Comparison of ENCODE assay signal across 1 cellular context in genomic region chr18:69883781-69884180, GRCh38.
TF ChIP-seq lines count a peak whose summit lies in the region.

No MANE protein-coding gene starts in this region.

TF ChIP-seq in IMR-90, 13 proteins besides CTCF, POLR2A, EP300 and RAD21 (continued from another document):
- TF ChIP-seq USF2 (IDR thresholded peaks at IDR 0.05; ENCODE audit: low read depth, low read length) (no peak), SMC3 (IDR thresholded peaks at IDR 0.05; ENCODE audit: low read depth, low read length) (no peak), MXI1 (IDR thresholded peaks at IDR 0.05; ENCODE audit: borderline replicate concordance, low read depth, low read length) (no peak), MAZ (IDR thresholded peaks at IDR 0.05; ENCODE audit: borderline replicate concordance, low read depth, low read length) (no peak), RCOR1 (IDR thresholded peaks at IDR 0.05; ENCODE audit: insufficient replicate concordance, low read length) (no peak), FOS (IDR thresholded peaks at IDR 0.05; ENCODE audit: low read depth, low read length) (no peak), NFE2L2 (IDR thresholded peaks at IDR 0.05; ENCODE audit: low read depth, low read length) (no peak), CHD1 (IDR thresholded peaks at IDR 0.05; ENCODE audit: low read depth, low read length) (no peak), ELK1 (IDR thresholded peaks at IDR 0.05; ENCODE audit: borderline replicate concordance, low read depth, low read length) (no peak), RFX5 (IDR thresholded peaks at IDR 0.05; ENCODE audit: low read depth, low read length) (no peak), MAFK (IDR thresholded peaks at IDR 0.05; ENCODE audit: low read depth, low read length) (no peak), BHLHE40 (IDR thresholded peaks at IDR 0.05; ENCODE audit: low read depth, low read length) (no peak)
